11 cellular contexts compared by ENCODE assay signal in the genomic region with DNA sequence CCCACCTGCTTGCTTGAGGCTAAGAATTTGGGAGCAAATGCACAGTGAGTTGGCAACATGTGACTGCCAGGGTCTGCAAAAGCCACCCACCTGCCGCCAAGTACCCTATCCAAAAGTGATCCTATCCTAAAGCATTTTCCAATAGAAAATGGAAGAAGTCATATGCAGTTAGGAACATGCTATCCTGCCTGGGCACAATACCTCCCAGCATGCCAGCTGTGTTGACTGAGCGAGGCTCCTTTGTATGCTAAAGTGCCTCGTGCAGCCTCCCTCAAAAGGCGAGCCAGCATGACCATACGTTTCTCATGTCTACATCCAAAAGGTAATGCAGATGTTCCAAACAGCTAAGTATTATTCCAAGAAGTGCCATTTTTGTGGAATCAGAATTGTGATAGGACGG. TPM values are rescaled to one million over a fixed set of nuclear protein-coding genes. Genes with fewer than 3 reads are reported as not detected.
DNase-seq lines count a peak whose midpoint lies in the region; ATAC-seq and TF ChIP-seq lines count a peak whose summit lies in the region.
"Had no signal": no experiment of that assay in that cellular context is flagged by ENCODE, and none has a peak within 500 bp of the region (broad histone marks: within the 10 kb centered on the region; RNA-seq: fewer than 3 reads in every experiment).

No MANE protein-coding gene starts in this region.

- H3K9me3 Mint-ChIP-seq in natural killer cell = no peaks in the 10 kb centered on the region
- H3K9me3 Mint-ChIP-seq: activated naive CD8-positive, alpha-beta T cell treated with anti-CD3 and anti-CD28 coated beads, Interleukin-2, amount 10 ng/mL, durations not matched to agents 7 days and 5 days had no signal

- H3K79me2 ChIP-seq in fibroblast of lung (ENCODE audit: control insufficient read depth, insufficient read depth, low read length) (no peaks in the 10 kb centered on the region), smooth muscle cell (ENCODE audit: low read depth) (no peaks in the 10 kb centered on the region)

- peaks cover 13% of the 10 kb centered on the region for H3F3A ChIP-seq in smooth muscle cell (ENCODE audit: low read depth)

- H4K20me1 ChIP-seq in fibroblast of lung (ENCODE audit: control insufficient read depth, extremely low read depth, insufficient read depth, low read length) (no peaks in the 10 kb centered on the region), smooth muscle cell (ENCODE audit: low read depth) (no peaks in the 10 kb centered on the region)

- no peak overlapping the region for H2AFZ ChIP-seq in fibroblast of lung (ENCODE audit: low read length)
- no peak overlapping the region for H2AFZ ChIP-seq in smooth muscle cell (ENCODE audit: low read depth)

- no peaks in the 10 kb centered on the region for H3K27me3 Mint-ChIP-seq in natural killer cell (ENCODE audit: low read depth in 2 of 2)
- H3K27me3 Mint-ChIP-seq: activated naive CD8-positive, alpha-beta T cell treated with anti-CD3 and anti-CD28 coated beads, Interleukin-2, amount 10 ng/mL, durations not matched to agents 7 days and 5 days had no signal

- no peak overlapping the region for H3K4me3 Mint-ChIP-seq in natural killer cell
- H3K4me3 Mint-ChIP-seq: activated naive CD8-positive, alpha-beta T cell treated with anti-CD3 and anti-CD28 coated beads, Interleukin-2, amount 10 ng/mL, durations not matched to agents 7 days and 5 days had no signal

- H3K27me3 ChIP-seq in HUES48 (ENCODE audit: control insufficient read depth, insufficient read depth, low read length) (no peaks in the 10 kb centered on the region), fibroblast of lung (ENCODE audit: control insufficient read depth, insufficient read depth, low read length) (no peaks in the 10 kb centered on the region), smooth muscle cell (ENCODE audit: low read depth) (no peaks in the 10 kb centered on the region)

- intact Hi-C loops in natural killer cell (cut with micrococcal nuclease) = no loop called here

- H3K36me3 Mint-ChIP-seq in natural killer cell = no peaks in the 10 kb centered on the region

- TF ChIP-seq CTCF in fibroblast of lung (conservative IDR thresholded peaks at IDR 0.05 in 1 of 2, IDR thresholded peaks at IDR 0.05 in 1 of 2; ENCODE audit: low read depth in 1 of 2, low read length in 2 of 2) (no peak), smooth muscle cell (IDR thresholded peaks at IDR 0.05; ENCODE audit: borderline replicate concordance, insufficient read depth, poor library complexity, severe bottlenecking) (no peak), natural killer cell (IDR thresholded peaks at IDR 0.05) (no peak)

- H3K4me3 ChIP-seq in HUES48 (ENCODE audit: low read depth, low read length) (peak overlapping the region; percentile 20; the same call in 1 of the 2 replicates), fibroblast of lung (replicated peaks in 1 of 4; ENCODE audit: control extremely low read depth in 1 of 4, insufficient read depth in 1 of 4, low read depth in 3 of 4, low read length in 4 of 4) (no peak overlapping the region), smooth muscle cell (no peak overlapping the region)

- H3K4me2 ChIP-seq in fibroblast of lung (ENCODE audit: extremely low read depth, insufficient read depth, low read length) (peak overlapping the region; percentile 85), smooth muscle cell (peak overlapping the region; percentile 58)

- H3K9ac ChIP-seq in HUES48 (ENCODE audit: low read depth, low read length) = no peak overlapping the region
- peak overlapping the region; percentile 24 for H3K9ac ChIP-seq in fibroblast of lung (ENCODE audit: insufficient read depth, low read length)
- peak overlapping the region; percentile 44 for H3K9ac ChIP-seq in smooth muscle cell (ENCODE audit: low read depth)

- H3K27ac Mint-ChIP-seq in natural killer cell = no peak overlapping the region
- H3K27ac Mint-ChIP-seq: activated naive CD8-positive, alpha-beta T cell treated with anti-CD3 and anti-CD28 coated beads, Interleukin-2, amount 10 ng/mL, durations not matched to agents 7 days and 5 days had no signal

- H3K9me3 ChIP-seq in HUES48 (ENCODE audit: control insufficient read depth, insufficient read depth, low read length) = no peaks in the 10 kb centered on the region
- no peaks in the 10 kb centered on the region for H3K9me3 ChIP-seq in fibroblast of lung (ENCODE audit: control insufficient read depth, insufficient read depth, low read depth, low read length)
- H3K9me3 ChIP-seq in smooth muscle cell (replicated peaks; ENCODE audit: low read depth) = no peaks in the 10 kb centered on the region

- H3K4me1 Mint-ChIP-seq in natural killer cell = peaks cover 0 to 5% of the 10 kb centered on the region in 2 donors

- 90% methylated on average over 6 of the region's 6 CpGs for WGBS in smooth muscle cell (ENCODE audit: low lambda C conversion rate)

- peaks cover 38% of the 10 kb centered on the region for H3K4me1 ChIP-seq in HUES48 (ENCODE audit: control insufficient read depth, insufficient read depth, low read length)
- H3K4me1 ChIP-seq in fibroblast of lung (ENCODE audit: control insufficient read depth, extremely low read depth, insufficient read depth, low read length) = peaks cover 38% of the 10 kb centered on the region
- H3K4me1 ChIP-seq in smooth muscle cell (ENCODE audit: low read depth) = peaks cover 23% of the 10 kb centered on the region

- peak; percentile 82 for DNase-seq in NCI-H748 treated with DMSO at 0.1 percent for 48 hours (lab: John Stamatoyannopoulos, UW)
- DNase-seq in fibroblast of lung (ENCODE audit: low read depth in 2 of 2) = no peak
- no peak for DNase-seq in smooth muscle cell (lab: John Stamatoyannopoulos, UW; ENCODE audit: unreplicated experiment)
- DNase-seq in anterior cingulate cortex (lab: John Stamatoyannopoulos, UW) = no peak
- no peak for DNase-seq in A172 (ENCODE audit: low spot score)
- DNase-seq in natural killer cell = no peak
- DNase-seq: activated CD4-positive, alpha-beta T cell treated with anti-CD3 and anti-CD28 coated beads for 1 hour; activated naive CD8-positive, alpha-beta T cell treated with anti-CD3 and anti-CD28 coated beads, Interleukin-2, amount 10 ng/mL, durations not matched to agents 7 days and 5 days; GDM1 had no signal

- ATAC-seq in GM18868 (IDR thresholded peaks at IDR 0.05; ENCODE audit: unreplicated experiment) = no peak
- no peak for ATAC-seq in natural killer cell

- H3K27ac ChIP-seq in HUES48 (ENCODE audit: low read depth, low read length) (peak overlapping the region; percentile 82), fibroblast of lung (ENCODE audit: insufficient read depth, low read length) (peak overlapping the region; percentile 97), smooth muscle cell (ENCODE audit: low read depth) (peak overlapping the region; percentile 77)

- H3K36me3 ChIP-seq in HUES48 (ENCODE audit: control insufficient read depth, insufficient read depth, low read length) = no peaks in the 10 kb centered on the region
- no peaks in the 10 kb centered on the region for H3K36me3 ChIP-seq in fibroblast of lung (ENCODE audit: control insufficient read depth, insufficient read depth, low read length)
- no peaks in the 10 kb centered on the region for H3K36me3 ChIP-seq in smooth muscle cell (ENCODE audit: low read depth)

RNA-seq across cellular contexts. Expression of a gene that starts 52.7 kb away (rescaled TPM):
- total RNA-seq in fibroblast of lung (15.2 and 37.0 TPM in 2 replicates), smooth muscle cell (13.1 and 21.2 TPM in 2 replicates), natural killer cell (10 to 100 TPM in 1 of 3 donors, 1 to 10 TPM in 2; 9.8 to 14.7 (median 9.9) TPM)
- polyA plus RNA-seq in fibroblast of lung (21.6 and 26.9 TPM in 2 replicates), smooth muscle cell (10.2 and 17.1 TPM in 2 replicates)
- polyA plus RNA-seq in fibroblast of lung (2012) = 22.1 and 22.2 TPM in 2 replicates
- polyA minus RNA-seq in fibroblast of lung (ENCODE audit: low replicate concordance) = 76.9 and 77.1 TPM in 2 replicates
- total RNA-seq in A172 (2014; rRNA removed; shearing (Covaris generic)) = 10.4 and 12.2 TPM in 2 replicates
